Comparison of ENCODE assay signal across 8 cellular contexts in the genomic region with DNA sequence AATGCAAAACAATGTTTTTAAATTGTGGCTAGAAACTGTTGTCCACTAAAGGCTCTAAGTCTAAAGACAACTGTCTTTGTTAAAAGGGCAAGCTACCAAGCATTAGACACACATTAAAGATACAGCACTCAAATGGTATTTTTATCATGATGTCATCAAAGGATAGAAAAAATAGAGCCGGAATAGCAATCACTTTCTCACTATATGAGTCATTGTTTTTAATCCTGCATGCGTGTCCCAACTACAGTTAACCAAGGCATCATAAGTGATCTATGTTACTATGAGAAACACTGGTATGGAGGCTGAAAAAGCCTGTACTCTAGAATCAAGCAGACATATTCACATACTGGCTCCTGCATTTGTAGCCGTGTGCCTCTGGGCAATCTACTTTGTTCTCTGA. TPM values are rescaled to one million over a fixed set of nuclear protein-coding genes. Genes with fewer than 3 reads are reported as not detected.
DNase-seq lines count a peak whose midpoint lies in the region; ATAC-seq and TF ChIP-seq lines count a peak whose summit lies in the region.

No MANE protein-coding gene starts in this region.

- H3K79me1 ChIP-seq in IMR-90 (ENCODE audit: low read depth in 1 of 2, low read length in 2 of 2), result no peaks in the 10 kb centered on the region; a peak in 1 of 4 replicates

- H3K4me3 ChIP-seq in AG10803 (ENCODE audit: low read length), result no peak overlapping the region
- H3K4me3 ChIP-seq in IMR-90 (ENCODE audit: insufficient read depth, low read depth, low read length), result no peak overlapping the region
- H3K4me3 ChIP-seq in mammary epithelial cell (replicated peaks in 1 of 3; ENCODE audit: insufficient read depth in 1 of 3, low read depth in 2 of 3, low read length in 3 of 3), result no peak overlapping the region

- no peak overlapping the region for H4K5ac ChIP-seq in IMR-90 (ENCODE audit: low read depth, low read length)

- H2BK5ac ChIP-seq in IMR-90 (ENCODE audit: low read depth, low read length, poor library complexity, severe bottlenecking), result no peak overlapping the region

- H4K20me1 ChIP-seq in IMR-90 (ENCODE audit: insufficient read depth, low read length), result peaks cover 19% of the 10 kb centered on the region
- H4K20me1 ChIP-seq in mammary epithelial cell (ENCODE audit: insufficient read depth, low read length), result no peaks in the 10 kb centered on the region

- DNase-seq in AG10803 (ENCODE audit: low read depth) (peak; percentile 90), IMR-90 (peak; percentile 97), mammary epithelial cell (peak; percentile 89), myocyte (ENCODE audit: low read depth) (peak; percentile 84), NCI-H510A (lab: John Stamatoyannopoulos, UW) (no peak), posterior cingulate gyrus (no peak), 8988T (no peak)

- TF ChIP-seq CTCF in AG10803 (conservative IDR thresholded peaks at IDR 0.05; ENCODE audit: low read length), result no peak
- no peak for TF ChIP-seq CTCF in IMR-90 (conservative IDR thresholded peaks at IDR 0.05; ENCODE audit: low read depth, low read length)
- TF ChIP-seq CTCF in mammary epithelial cell (conservative IDR thresholded peaks at IDR 0.05 in 1 of 2, IDR thresholded peaks at IDR 0.05 in 1 of 2; ENCODE audit: extremely low read depth in 1 of 2, insufficient read depth in 1 of 2, low read depth in 1 of 2, low read length in 2 of 2), result no peak

- POLR2A ChIA-PET in IMR-90 (lab: Charles Lee; ENCODE audit: unreplicated experiment), result no interaction called here

- no peak overlapping the region for H3K23ac ChIP-seq in IMR-90 (ENCODE audit: low read depth, low read length)

- H3K27me3 ChIP-seq in IMR-90 (ENCODE audit: control insufficient read depth, insufficient read depth, low read length), result no peaks in the 10 kb centered on the region
- no peaks in the 10 kb centered on the region for H3K27me3 ChIP-seq in mammary epithelial cell (ENCODE audit: insufficient read depth, low read length)

- peak overlapping the region; percentile 6; the same call in 1 of the 2 replicates for H3K4ac ChIP-seq in IMR-90 (ENCODE audit: low read depth, low read length)

- H3K56ac ChIP-seq in IMR-90 (ENCODE audit: extremely low read depth, insufficient read depth, low read length), result no peak overlapping the region

- TF ChIP-seq RAD21 in IMR-90 (IDR thresholded peaks at IDR 0.05; ENCODE audit: low read length), result 0 out of 2 replicates have a peak, but pooled peaks have one; percentile 9

- H2BK20ac ChIP-seq in IMR-90 (ENCODE audit: low read depth, low read length), result no peak overlapping the region

- H3K27ac ChIP-seq in IMR-90 (ENCODE audit: insufficient read depth, low read length) (no peak overlapping the region), mammary epithelial cell (ENCODE audit: insufficient read depth, low read depth, low read length) (peak overlapping the region; percentile 97)

- peak overlapping the region; percentile 57; the same call in 1 of the 2 replicates for H3K4me2 ChIP-seq in IMR-90 (ENCODE audit: low read depth, low read length)
- peak overlapping the region; percentile 93 for H3K4me2 ChIP-seq in mammary epithelial cell (ENCODE audit: insufficient read depth, low read depth, low read length)

- dilution Hi-C loops in IMR-90 (cut with HindIII; ENCODE audit: low sequenced_read_pairs, unreplicated experiment) (no loop called here), mammary epithelial cell (cut with HindIII; ENCODE audit: low sequenced_read_pairs) (no loop called here)

- H3K36me3 ChIP-seq in IMR-90 (ENCODE audit: control insufficient read depth, insufficient read depth, low read length) (no peaks in the 10 kb centered on the region), mammary epithelial cell (ENCODE audit: insufficient read depth, low read length) (no peaks in the 10 kb centered on the region)

- H3K4me1 ChIP-seq in IMR-90 (ENCODE audit: control insufficient read depth, insufficient read depth, low read length) (peaks cover 3% of the 10 kb centered on the region; the same call in 1 of the 2 replicates), mammary epithelial cell (ENCODE audit: insufficient read depth, low read length) (peaks cover 15% of the 10 kb centered on the region)

- in situ Hi-C loops in IMR-90 (cut with MboI; ENCODE audit: low sequenced_read_pairs), result no loop called here
- in situ Hi-C loops in mammary epithelial cell (cut with MboI; ENCODE audit: low sequenced_read_pairs in 2 of 2), result no loop called here

- no CpG with 5 or more reads among the region's 3 CpGs for WGBS in IMR-90 (ENCODE audit: extremely low coverage in 2 of 2, insufficient read length in 1 of 2), 2 experiments
- 31% methylated on average over 3 of the region's 3 CpGs for WGBS in mammary epithelial cell (ENCODE audit: low coverage, missing lambda C conversion rate)

- no TSS peak for BruUV-seq in IMR-90 (replicated peaks; lab: Mats Ljungman, UMichigan)
- BruUV-seq in mammary epithelial cell (replicated peaks; lab: Mats Ljungman, UMichigan), result no TSS peak

- no peak overlapping the region for H2AFZ ChIP-seq in IMR-90 (replicated peaks; ENCODE audit: low read length, poor library complexity)
- no peak overlapping the region for H2AFZ ChIP-seq in mammary epithelial cell (ENCODE audit: low read depth, low read length)

- peaks cover 4% of the 10 kb centered on the region for H3K9me3 ChIP-seq in IMR-90 (ENCODE audit: control insufficient read depth, insufficient read depth, low read length)
- no peaks in the 10 kb centered on the region for H3K9me3 ChIP-seq in mammary epithelial cell (replicated peaks; ENCODE audit: insufficient read depth, low read length)

- no peaks in the 10 kb centered on the region for H3K9me1 ChIP-seq in IMR-90 (ENCODE audit: insufficient read depth, low read length)

- H3K79me2 ChIP-seq in mammary epithelial cell (ENCODE audit: insufficient read depth, low read length), result peaks cover 27% of the 10 kb centered on the region

- ATAC-seq in IMR-90 (ENCODE audit: low read depth) (no peak), GM18909 (IDR thresholded peaks at IDR 0.05; ENCODE audit: poor library complexity, unreplicated experiment) (no peak)

- H2AK9ac ChIP-seq in IMR-90 (replicated peaks; ENCODE audit: low read depth, low read length, poor library complexity), result no peak overlapping the region

- no peak overlapping the region for H4K8ac ChIP-seq in IMR-90 (ENCODE audit: low read depth in 2 of 2, low read length in 2 of 2)

- peak; percentile 56; the same call in 1 of the 2 replicates for TF ChIP-seq POLR2A in IMR-90 (IDR thresholded peaks at IDR 0.05; ENCODE audit: low read depth, low read length)

- intact Hi-C loops in IMR-90 (cut with micrococcal nuclease), result loop anchor here (2.0 kb wide), 3 partner anchors 43 to 851 kb away; no protein-coding TSS in a partner anchor
- intact Hi-C loops in mammary epithelial cell (cut with micrococcal nuclease), result loop anchor here (2.0 to 10.0 kb wide), 5 partner anchors 84 to 684 kb away; a partner anchor contains a TSS
- intact Hi-C loops in posterior cingulate gyrus (cut with DNase I), result no loop called here

- H3K9ac ChIP-seq in IMR-90 (ENCODE audit: low read depth, low read length) (no peak overlapping the region), mammary epithelial cell (ENCODE audit: insufficient read depth, low read length) (peak overlapping the region; percentile 45)

- no peak overlapping the region for H2AK5ac ChIP-seq in IMR-90 (ENCODE audit: low read depth, low read length)

- no peak overlapping the region for H2BK120ac ChIP-seq in IMR-90 (ENCODE audit: low read depth, low read length)

- no peak overlapping the region for H2BK15ac ChIP-seq in IMR-90 (ENCODE audit: low read depth, low read length)

- no peak overlapping the region for H3K18ac ChIP-seq in IMR-90 (ENCODE audit: low read depth, low read length)

- no peak overlapping the region for H4K91ac ChIP-seq in IMR-90 (ENCODE audit: insufficient read depth, low read depth, low read length)

- CTCF ChIA-PET in IMR-90 (lab: Yijun Ruan, JAX), result no interaction called here
- CTCF ChIA-PET in mammary epithelial cell (lab: Charles Lee; ENCODE audit: low non-redundant PET), result no interaction called here

- H3K14ac ChIP-seq in IMR-90 (replicated peaks; ENCODE audit: low read depth, low read length), result no peak overlapping the region

TF ChIP-seq in IMR-90, 13 proteins besides CTCF, POLR2A, EP300 and RAD21 (continues in another document):
- TF ChIP-seq MAFK (IDR thresholded peaks at IDR 0.05; ENCODE audit: low read depth, low read length) (no peak), CHD1 (IDR thresholded peaks at IDR 0.05; ENCODE audit: low read depth, low read length) (no peak), RFX5 (IDR thresholded peaks at IDR 0.05; ENCODE audit: low read depth, low read length) (no peak), RCOR1 (IDR thresholded peaks at IDR 0.05; ENCODE audit: insufficient replicate concordance, low read length) (no peak), MXI1 (IDR thresholded peaks at IDR 0.05; ENCODE audit: borderline replicate concordance, low read depth, low read length) (no peak), NFE2L2 (IDR thresholded peaks at IDR 0.05; ENCODE audit: low read depth, low read length) (peak; percentile 37; the same call in 1 of the 2 replicates), CEBPB (IDR thresholded peaks at IDR 0.05; ENCODE audit: low read depth, low read length) (peak; percentile 75), SMC3 (IDR thresholded peaks at IDR 0.05; ENCODE audit: low read depth, low read length) (no peak), FOS (IDR thresholded peaks at IDR 0.05; ENCODE audit: low read depth, low read length) (peak; percentile 98), BHLHE40 (IDR thresholded peaks at IDR 0.05; ENCODE audit: low read depth, low read length) (peak; percentile 81)
- TF ChIP-seq, protein P1, sequence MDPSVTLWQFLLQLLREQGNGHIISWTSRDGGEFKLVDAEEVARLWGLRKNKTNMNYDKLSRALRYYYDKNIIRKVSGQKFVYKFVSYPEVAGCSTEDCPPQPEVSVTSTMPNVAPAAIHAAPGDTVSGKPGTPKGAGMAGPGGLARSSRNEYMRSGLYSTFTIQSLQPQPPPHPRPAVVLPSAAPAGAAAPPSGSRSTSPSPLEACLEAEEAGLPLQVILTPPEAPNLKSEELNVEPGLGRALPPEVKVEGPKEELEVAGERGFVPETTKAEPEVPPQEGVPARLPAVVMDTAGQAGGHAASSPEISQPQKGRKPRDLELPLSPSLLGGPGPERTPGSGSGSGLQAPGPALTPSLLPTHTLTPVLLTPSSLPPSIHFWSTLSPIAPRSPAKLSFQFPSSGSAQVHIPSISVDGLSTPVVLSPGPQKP (IDR thresholded peaks at IDR 0.05; ENCODE audit: borderline replicate concordance, low read depth, low read length), result no peak

RNA-seq across cellular contexts. Expression of a gene that starts 1.9 kb away (rescaled TPM):
- total RNA-seq in IMR-90 (2012; rRNA removed), result 70.6 and 112 TPM in 2 replicates
- 32.8 and 42.3 TPM in 2 replicates for polyA plus RNA-seq in IMR-90 (2012; rRNA removed)
- 7.5 and 9.4 TPM in 2 replicates for polyA plus RNA-seq in IMR-90 (2012; cell fraction: cytosol; rRNA removed)
- polyA plus RNA-seq in IMR-90 (2012; cell fraction: nucleus; rRNA removed; ENCODE audit: low replicate concordance), result 2.6 and 20.3 TPM in 2 replicates
- total RNA-seq in mammary epithelial cell, result 10 to 100 TPM; 40.3 to 64.5 TPM
- 24.2 TPM for polyA plus RNA-seq in mammary epithelial cell
- polyA minus RNA-seq in mammary epithelial cell, result 48.6 TPM
- 121 and 174 TPM in 2 replicates for total RNA-seq in myocyte
- 43.0 TPM for polyA plus RNA-seq in myocyte (2012)

Comparison
In these comparisons a context has a peak if more than half of its experiments do, and no peak if none do; other contexts are left out.
1. DNase-seq: peak in AG10803 (single experiment), IMR-90 (single experiment), mammary epithelial cell (single experiment) and myocyte (single experiment); none in NCI-H510A (single experiment), posterior cingulate gyrus (0 of 10) and 8988T (single experiment).